17 cellular contexts compared by ENCODE assay signal in genomic region chr1:201513498-201514243, GRCh38. TPM values are rescaled to one million over a fixed set of nuclear protein-coding genes. Genes with fewer than 3 reads are reported as not detected.
DNase-seq lines count a peak whose midpoint lies in the region; ATAC-seq and TF ChIP-seq lines count a peak whose summit lies in the region.
"Had no signal": no experiment of that assay in that cellular context is flagged by ENCODE, and none has a peak within 500 bp of the region (broad histone marks: within the 10 kb centered on the region; RNA-seq: fewer than 3 reads in every experiment).

No MANE protein-coding gene starts in this region.

- TF ChIP-seq EP300 in SK-N-SH (IDR thresholded peaks at IDR 0.05; ENCODE audit: borderline replicate concordance in 1 of 2, low read depth in 1 of 2, low read length in 1 of 2) (no peak), esophagus muscularis mucosa (IDR thresholded peaks at IDR 0.05) (no peak), tibial nerve (IDR thresholded peaks at IDR 0.05) (no peak)

- TF ChIP-seq POLR2A in esophagus muscularis mucosa (IDR thresholded peaks at IDR 0.05; ENCODE audit: low read depth): no peak
- no peak for TF ChIP-seq POLR2A in tibial nerve (IDR thresholded peaks at IDR 0.05)

- no peaks in the 10 kb centered on the region for H3K9me3 ChIP-seq in SK-N-SH
- H3K9me3 ChIP-seq in esophagus muscularis mucosa: no peaks in the 10 kb centered on the region
- H3K9me3 ChIP-seq in parathyroid adenoma (ENCODE audit: control insufficient read depth, low read length): no peaks in the 10 kb centered on the region
- no peaks in the 10 kb centered on the region for H3K9me3 ChIP-seq in tibial nerve
- H3K9me3 ChIP-seq: BE2C, upper lobe of right lung had no signal

- H3K4me1 Mint-ChIP-seq in activated CD8-positive, alpha-beta T cell treated with anti-CD3 and anti-CD28 coated beads for 36 hours (ENCODE audit: low read depth): peaks cover 12% of the 10 kb centered on the region
- H3K4me1 Mint-ChIP-seq: stimulated activated effector memory CD8-positive, alpha-beta T cell treated with anti-CD3 and anti-CD28 coated beads, Interleukin-12 subunit alpha, Interleukin-12 subunit beta, amount 100 ng/mL, for 72 hours had no signal

- no peaks in the 10 kb centered on the region for H4K20me1 ChIP-seq in SK-N-SH (ENCODE audit: insufficient read depth)

- ATAC-seq in SK-N-SH treated with all-trans-retinoic acid at 6 μM for 48 hours (no peak), HG02884 (IDR thresholded peaks at IDR 0.05; ENCODE audit: unreplicated experiment) (no peak)
- ATAC-seq in activated CD8-positive, alpha-beta T cell treated with anti-CD3 and anti-CD28 coated beads for 36 hours: no peak

- H3K4me2 ChIP-seq in SK-N-SH (no peak overlapping the region), parathyroid adenoma (ENCODE audit: low read length) (no peak overlapping the region)

- no peaks in the 10 kb centered on the region for H3K36me3 Mint-ChIP-seq in activated CD8-positive, alpha-beta T cell treated with anti-CD3 and anti-CD28 coated beads for 36 hours (ENCODE audit: low read depth)
- H3K36me3 Mint-ChIP-seq: stimulated activated effector memory CD8-positive, alpha-beta T cell treated with anti-CD3 and anti-CD28 coated beads, Interleukin-12 subunit alpha, Interleukin-12 subunit beta, amount 100 ng/mL, for 72 hours had no signal

- H3K27ac ChIP-seq in SK-N-SH (ENCODE audit: low read depth in 2 of 2, low read length in 1 of 2): no peak overlapping the region
- H3K27ac ChIP-seq in esophagus muscularis mucosa (replicated peaks in 1 of 4): peak overlapping the region; percentile 54 to 99 (median 96)
- H3K27ac ChIP-seq in parathyroid adenoma: peak overlapping the region; percentile 98
- H3K27ac ChIP-seq in tibial nerve: peak overlapping the region; percentile 54 to 88 (median 71)

- H3K4me3 ChIP-seq in SK-N-SH (ENCODE audit: low read depth in 2 of 2, low read length in 1 of 2): no peak overlapping the region
- no peak overlapping the region for H3K4me3 ChIP-seq in esophagus muscularis mucosa
- H3K4me3 ChIP-seq in parathyroid adenoma (ENCODE audit: low read depth, low read length): no peak overlapping the region
- H3K4me3 ChIP-seq in tibial nerve: no peak overlapping the region
- H3K4me3 ChIP-seq: coronary artery, upper lobe of right lung had no signal

- H3K9ac ChIP-seq in SK-N-SH: no peak overlapping the region
- no peak overlapping the region for H3K9ac ChIP-seq in parathyroid adenoma

- POLR2A ChIA-PET in SK-N-SH (lab: Yijun Ruan, JAX): interaction anchor here (0.9 kb wide), 1 partner anchor 32 kb away, joined by 3 read pairs; no protein-coding TSS in a partner anchor
- POLR2A ChIA-PET in activated CD8-positive, alpha-beta T cell treated with anti-CD3 and anti-CD28 coated beads for 36 hours (lab: Charles Lee): interaction anchor here (1.6 kb wide), 1 partner anchor 31 kb away, joined by 9 read pairs; no protein-coding TSS in a partner anchor

- CTCF ChIA-PET in SK-N-SH (lab: Yijun Ruan, JAX): interaction anchor here (0.6 to 31.9 kb wide), 91 partner anchors 7 to 554 kb away, joined by 3 to 860 read pairs (median 4); partner anchors contain the start of genes IPO9, NAV1, PHLDA3 and PKP1
- CTCF ChIA-PET in activated CD8-positive, alpha-beta T cell treated with anti-CD3 and anti-CD28 coated beads for 36 hours (lab: Charles Lee): interaction anchor here (0.6 to 30.4 kb wide), 38 partner anchors 10 to 486 kb away, joined by 3 to 796 read pairs (median 4); partner anchors contain the start of gene PHLDA3

- H3K27me3 Mint-ChIP-seq in activated CD8-positive, alpha-beta T cell treated with anti-CD3 and anti-CD28 coated beads for 36 hours: no peaks in the 10 kb centered on the region
- H3K27me3 Mint-ChIP-seq: activated naive CD4-positive, alpha-beta T cell treated with anti-CD3 and anti-CD28 coated beads, Interleukin-2, amount 10 ng/mL, durations not matched to agents 7 days and 5 days; memory B cell had no signal

- intact Hi-C loops in esophagus muscularis mucosa (cut with DNase I): loop anchor here (1.0 kb wide), 2 partner anchors 31 to 65 kb away; no protein-coding TSS in a partner anchor
- intact Hi-C loops in activated CD8-positive, alpha-beta T cell treated with anti-CD3 and anti-CD28 coated beads for 36 hours (cut with micrococcal nuclease): loop anchor here (1.0 to 5.0 kb wide), 2 partner anchors 31 to 66 kb away; no protein-coding TSS in a partner anchor

- H3K27me3 ChIP-seq in SK-N-SH (ENCODE audit: insufficient read depth): no peaks in the 10 kb centered on the region
- H3K27me3 ChIP-seq in esophagus muscularis mucosa: no peaks in the 10 kb centered on the region
- no peaks in the 10 kb centered on the region for H3K27me3 ChIP-seq in parathyroid adenoma (ENCODE audit: control insufficient read depth, insufficient read depth, low read length)
- H3K27me3 ChIP-seq in tibial nerve: no peaks in the 10 kb centered on the region
- H3K27me3 ChIP-seq: BE2C, upper lobe of right lung had no signal

- TF ChIP-seq RAD21 in SK-N-SH (IDR thresholded peaks at IDR 0.05; ENCODE audit: low read length): no peak

- DNase-seq in SK-N-SH (no peak), esophagus muscularis mucosa (ENCODE audit: extremely low spot score) (no peak), tibial nerve (ENCODE audit: low spot score in 2 of 2) (no peak), NCI-H446 treated with DMSO at 0.1 percent for 48 hours (lab: John Stamatoyannopoulos, UW) (no peak)
- no peak for DNase-seq in activated CD8-positive, alpha-beta T cell treated with anti-CD3 and anti-CD28 coated beads for 36 hours
- DNase-seq: SIG-M5 had no signal

- TF ChIP-seq CTCF in SK-N-SH (IDR thresholded peaks at IDR 0.05): no peak
- no peak for TF ChIP-seq CTCF in esophagus muscularis mucosa (IDR thresholded peaks at IDR 0.05)
- TF ChIP-seq CTCF in parathyroid adenoma (IDR thresholded peaks at IDR 0.05): no peak
- TF ChIP-seq CTCF in tibial nerve (IDR thresholded peaks at IDR 0.05): no peak
- TF ChIP-seq CTCF in activated CD8-positive, alpha-beta T cell treated with anti-CD3 and anti-CD28 coated beads for 36 hours (IDR thresholded peaks at IDR 0.05): no peak

- no peaks in the 10 kb centered on the region for H3K9me2 ChIP-seq in SK-N-SH

- H3K79me2 ChIP-seq in SK-N-SH (ENCODE audit: insufficient read depth) (no peaks in the 10 kb centered on the region), parathyroid adenoma (peaks cover 4% of the 10 kb centered on the region)

- 92% methylated on average over 6 of the region's 6 CpGs for WGBS in SK-N-SH (ENCODE audit: low lambda C conversion rate)
- WGBS in esophagus muscularis mucosa: 90% methylated on average over 6 of the region's 6 CpGs
- WGBS in tibial nerve, 2 donors: 79 to 85% methylated on average over 6 of the region's 6 CpGs

- no peaks in the 10 kb centered on the region for H3K36me3 ChIP-seq in SK-N-SH (replicated peaks in 1 of 2; ENCODE audit: control insufficient read depth in 1 of 2, insufficient read depth in 2 of 2, low read length in 1 of 2)
- peaks cover 0 to 6% (median 0%) of the 10 kb centered on the region in 4 donors for H3K36me3 ChIP-seq in esophagus muscularis mucosa
- no peaks in the 10 kb centered on the region for H3K36me3 ChIP-seq in parathyroid adenoma (ENCODE audit: control insufficient read depth, insufficient read depth, low read length)
- H3K36me3 ChIP-seq in tibial nerve: no peaks in the 10 kb centered on the region
- H3K36me3 ChIP-seq: BE2C, upper lobe of right lung had no signal

- no peak overlapping the region for H3K4me3 Mint-ChIP-seq in activated CD8-positive, alpha-beta T cell treated with anti-CD3 and anti-CD28 coated beads for 36 hours
- H3K4me3 Mint-ChIP-seq: activated naive CD4-positive, alpha-beta T cell treated with anti-CD3 and anti-CD28 coated beads, Interleukin-2, amount 10 ng/mL, durations not matched to agents 7 days and 5 days; activated T-cell treated with anti-CD3 and anti-CD28 coated beads, Interleukin-2, amount 50 U/mL, for 4 hours; memory B cell; stimulated activated effector memory CD8-positive, alpha-beta T cell treated with anti-CD3 and anti-CD28 coated beads, Interleukin-12 subunit alpha, Interleukin-12 subunit beta, amount 100 ng/mL, for 72 hours had no signal

- no peaks in the 10 kb centered on the region for H3K9me3 Mint-ChIP-seq in activated CD8-positive, alpha-beta T cell treated with anti-CD3 and anti-CD28 coated beads for 36 hours
- H3K9me3 Mint-ChIP-seq: activated naive CD4-positive, alpha-beta T cell treated with anti-CD3 and anti-CD28 coated beads, Interleukin-2, amount 10 ng/mL, durations not matched to agents 7 days and 5 days; activated T-cell treated with anti-CD3 and anti-CD28 coated beads, Interleukin-2, amount 50 U/mL, for 4 hours; memory B cell; stimulated activated effector memory CD8-positive, alpha-beta T cell treated with anti-CD3 and anti-CD28 coated beads, Interleukin-12 subunit alpha, Interleukin-12 subunit beta, amount 100 ng/mL, for 72 hours had no signal

- H3K4me1 ChIP-seq in SK-N-SH (ENCODE audit: control insufficient read depth in 1 of 2, insufficient read depth in 2 of 2, low read depth in 1 of 2, low read length in 1 of 2) (peaks cover 9 to 14% of the 10 kb centered on the region in 2 experiments; a peak in 2 of 4 replicates), esophagus muscularis mucosa (peaks cover 24 to 42% (median 34%) of the 10 kb centered on the region in 4 donors), parathyroid adenoma (peaks cover 23% of the 10 kb centered on the region), tibial nerve (peaks cover 0 to 32% (median 23%) of the 10 kb centered on the region in 4 donors)

- H3K27ac Mint-ChIP-seq in activated CD8-positive, alpha-beta T cell treated with anti-CD3 and anti-CD28 coated beads for 36 hours: no peak overlapping the region
- H3K27ac Mint-ChIP-seq: activated naive CD4-positive, alpha-beta T cell treated with anti-CD3 and anti-CD28 coated beads, Interleukin-2, amount 10 ng/mL, durations not matched to agents 7 days and 5 days; memory B cell; stimulated activated effector memory CD8-positive, alpha-beta T cell treated with anti-CD3 and anti-CD28 coated beads, Interleukin-12 subunit alpha, Interleukin-12 subunit beta, amount 100 ng/mL, for 72 hours had no signal

- H3F3A ChIP-seq in SK-N-SH (replicated peaks; ENCODE audit: insufficient read depth): no peaks in the 10 kb centered on the region

- H2AFZ ChIP-seq in SK-N-SH (ENCODE audit: low read depth): peak overlapping the region; percentile 77
- H2AFZ ChIP-seq in parathyroid adenoma: no peak overlapping the region

RNA-seq across cellular contexts. Expression of gene CSRP1, which starts 6.7 kb away (rescaled TPM):
- polyA plus RNA-seq in SK-N-SH (2012; rRNA removed): 317 and 373 TPM in 2 replicates
- 237 and 288 TPM in 2 replicates for polyA plus RNA-seq in SK-N-SH (2012; cell fraction: cytosol; rRNA removed)
- 358 and 396 TPM in 2 replicates for polyA plus RNA-seq in SK-N-SH (2012; cell fraction: nucleus; rRNA removed)
- 1,000 to 10,000 TPM; 3,645 to 7,984 (median 5,321) TPM for total RNA-seq in esophagus muscularis mucosa
- 1,000 to 10,000 TPM in 3 of 4 donors, 100 to 1,000 TPM in 1; 548 to 1,751 (median 1,444) TPM for total RNA-seq in tibial nerve
- 10 to 100 TPM; 55.3 to 56.2 TPM for total RNA-seq in activated CD8-positive, alpha-beta T cell treated with anti-CD3 and anti-CD28 coated beads for 36 hours

RNA-seq across cellular contexts. Expression of gene NAV1, which starts 25.3 kb away (rescaled TPM):
- 13.3 and 16.1 TPM in 2 replicates for polyA plus RNA-seq in SK-N-SH (2012; rRNA removed)
- 11.1 and 14.3 TPM in 2 replicates for polyA plus RNA-seq in SK-N-SH (2012; cell fraction: cytosol; rRNA removed)
- polyA plus RNA-seq in SK-N-SH (2012; cell fraction: nucleus; rRNA removed): 39.7 and 44.9 TPM in 2 replicates
- 10 to 100 TPM; 12.9 to 35.5 (median 21.9) TPM for total RNA-seq in esophagus muscularis mucosa
- 10 to 100 TPM; 22.9 to 49.2 (median 34.2) TPM for total RNA-seq in tibial nerve
- 1 to 10 TPM; 1.6 to 2.1 TPM for total RNA-seq in activated CD8-positive, alpha-beta T cell treated with anti-CD3 and anti-CD28 coated beads for 36 hours

RNA-seq across cellular contexts. Expression of gene PHLDA3, which starts 44.7 kb away (rescaled TPM):
- 105 and 108 TPM in 2 replicates for polyA plus RNA-seq in SK-N-SH (2012; rRNA removed)
- polyA plus RNA-seq in SK-N-SH (2012; cell fraction: cytosol; rRNA removed): 46.1 and 93.3 TPM in 2 replicates
- polyA plus RNA-seq in SK-N-SH (2012; cell fraction: nucleus; rRNA removed): 94.2 and 108 TPM in 2 replicates
- 100 to 1,000 TPM in 2 of 4 donors, 10 to 100 TPM in 2; 63.5 to 158 (median 106) TPM for total RNA-seq in esophagus muscularis mucosa
- 100 to 1,000 TPM; 243 to 301 (median 271) TPM for total RNA-seq in tibial nerve
- 1 to 10 TPM; 6.2 to 7.9 TPM for total RNA-seq in activated CD8-positive, alpha-beta T cell treated with anti-CD3 and anti-CD28 coated beads for 36 hours
- total RNA-seq: OCI-LY7 had no signal

Comparison
In these comparisons a context has a peak if more than half of its experiments do, and no peak if none do; other contexts are left out.
1. H3K27ac ChIP-seq: peak in esophagus muscularis mucosa (4 of 4), parathyroid adenoma (single experiment) and tibial nerve (4 of 4); none in SK-N-SH (0 of 2).
2. RNA of gene CSRP1, which starts 6.7 kb away (total RNA-seq): 3,645 to 7,984 TPM in esophagus muscularis mucosa and 548 to 1,751 TPM in tibial nerve; 55.3 to 56.2 TPM in activated CD8-positive, alpha-beta T cell treated with anti-CD3 and anti-CD28 coated beads for 36 hours; every median in the first group is over 4 times any median in the second.
3. RNA of gene NAV1, which starts 25.3 kb away (total RNA-seq): 22.9 to 49.2 TPM in tibial nerve and 12.9 to 35.5 TPM in esophagus muscularis mucosa; 1.6 to 2.1 TPM in activated CD8-positive, alpha-beta T cell treated with anti-CD3 and anti-CD28 coated beads for 36 hours; every median in the first group is over 4 times any median in the second.
4. RNA of gene PHLDA3, which starts 44.7 kb away (total RNA-seq): 243 to 301 TPM in tibial nerve and 63.5 to 158 TPM in esophagus muscularis mucosa; 6.2 to 7.9 TPM in activated CD8-positive, alpha-beta T cell treated with anti-CD3 and anti-CD28 coated beads for 36 hours; every median in the first group is over 4 times any median in the second.